ENCODE assay signal across 8 cellular contexts in genomic region chr9:4299006-4299795, GRCh38. TPM values are rescaled to one million over a fixed set of nuclear protein-coding genes. Genes with fewer than 3 reads are reported as not detected.
DNase-seq lines count a peak whose midpoint lies in the region; ATAC-seq and TF ChIP-seq lines count a peak whose summit lies in the region.

No MANE protein-coding gene starts in this region.

- H3K9me3 ChIP-seq in breast epithelium = no peaks in the 10 kb centered on the region

- H3K4me1 ChIP-seq in breast epithelium = no peaks in the 10 kb centered on the region

- peak; percentile 7 for ATAC-seq in GM18505 (IDR thresholded peaks at IDR 0.05; ENCODE audit: unreplicated experiment)
- ATAC-seq in HG03571 (IDR thresholded peaks at IDR 0.05; ENCODE audit: unreplicated experiment) = no peak

- peak overlapping the region; percentile 65 to 78 (median 67) for H3K4me3 ChIP-seq in breast epithelium
- H3K4me3 ChIP-seq in kidney epithelial cell (ENCODE audit: low read depth, low read length) = peak overlapping the region; percentile 63

- no peaks in the 10 kb centered on the region for H3K27me3 ChIP-seq in breast epithelium
- H3K27me3 ChIP-seq in kidney epithelial cell (ENCODE audit: control insufficient read depth, insufficient read depth, low read length) = no peaks in the 10 kb centered on the region

- no peaks in the 10 kb centered on the region for H3K36me3 ChIP-seq in breast epithelium
- H3K36me3 ChIP-seq in kidney epithelial cell (ENCODE audit: control insufficient read depth, insufficient read depth, low read length) = no peaks in the 10 kb centered on the region

- DNase-seq in RPMI7951 (ENCODE audit: low read depth) (peak; percentile 48), breast epithelium (ENCODE audit: low spot score in 2 of 2) (peak in 1 of 2 donors; percentile 23), kidney epithelial cell (ENCODE audit: low read depth) (no peak), LoVo (ENCODE audit: low spot score) (no peak), NCI-H2029 (lab: John Stamatoyannopoulos, UW) (no peak)
- peak in 2 of 3 donors; percentile 12 to 21 for DNase-seq in stimulated activated CD4-positive, alpha-beta T cell treated with anti-CD3 and anti-CD28 coated beads, Interleukin-12 subunit alpha, Interleukin-12 subunit beta, amount 100 ng/mL, for 48 hours (ENCODE audit: low read depth in 2 of 3, low spot score in 1 of 3)

- peak overlapping the region; percentile 86 to 89 for H3K27ac ChIP-seq in breast epithelium

- intact Hi-C loops in breast epithelium (cut with DNase I; ENCODE audit: low total_unique reads) = no loop called here

- TF ChIP-seq POLR2A in GM18505 (IDR thresholded peaks at IDR 0.05; ENCODE audit: borderline replicate concordance, extremely low read depth, insufficient read depth, insufficient read length) = no peak
- no peak for TF ChIP-seq POLR2A in breast epithelium (IDR thresholded peaks at IDR 0.05)

- TF ChIP-seq CTCF in breast epithelium (IDR thresholded peaks at IDR 0.05) (no peak), kidney epithelial cell (IDR thresholded peaks at IDR 0.05; ENCODE audit: insufficient read depth, low read length, poor library complexity, severe bottlenecking) (no peak)

RNA-seq across cellular contexts. Expression of gene GLIS3, which starts 0.7 kb away (rescaled TPM):
- 7.6 and 10.3 TPM in 2 replicates for total RNA-seq in RPMI7951 (2014; rRNA removed; shearing (Covaris generic))
- total RNA-seq in breast epithelium (10 to 100 TPM; 20.6 to 36.6 (median 24.3) TPM), kidney epithelial cell (27.3 and 50.0 TPM in 2 replicates)

Comparison
In these comparisons a context has a peak if more than half of its experiments do, and no peak if none do; other contexts are left out.
1. DNase-seq: peak in RPMI7951 (single experiment) and stimulated activated CD4-positive, alpha-beta T cell treated with anti-CD3 and anti-CD28 coated beads, Interleukin-12 subunit alpha, Interleukin-12 subunit beta, amount 100 ng/mL, for 48 hours (2 of 3); none in kidney epithelial cell (single experiment), LoVo (single experiment) and NCI-H2029 (single experiment).